Comparison of ENCODE assay signal across 14 cellular contexts in genomic region chr22:33654173-33654890, GRCh38.
"Had no signal": no experiment of that assay in that cellular context is flagged by ENCODE, and none has a peak within 500 bp of the region (broad histone marks: within the 10 kb centered on the region; RNA-seq: fewer than 3 reads in every experiment).

No MANE protein-coding gene starts in this region.

- H3K36me3 Mint-ChIP-seq: activated naive CD8-positive, alpha-beta T cell treated with anti-CD3 and anti-CD28 coated beads, Interleukin-2, amount 10 ng/mL, durations not matched to agents 7 days and 5 days had no signal

- H3K27me3 ChIP-seq: foreskin keratinocyte, left lung, ovary, stomach, thyroid gland, vagina had no signal

- H3K4me1 ChIP-seq: foreskin keratinocyte, left lung, thyroid gland had no signal

- H3K4me3 ChIP-seq: left lung, ovary, stomach, thyroid gland, vagina had no signal

- ATAC-seq: foreskin keratinocyte, left lung had no signal

- H3K36me3 ChIP-seq: ovary, thyroid gland had no signal

- H3K27me3 Mint-ChIP-seq: activated CD4-positive, alpha-beta memory T cell treated with anti-CD3 and anti-CD28 coated beads for 36 hours; activated naive CD8-positive, alpha-beta T cell treated with anti-CD3 and anti-CD28 coated beads, Interleukin-2, amount 10 ng/mL, durations not matched to agents 7 days and 5 days had no signal

- H3K4me3 Mint-ChIP-seq: activated CD4-positive, alpha-beta memory T cell treated with anti-CD3 and anti-CD28 coated beads for 36 hours; activated naive CD8-positive, alpha-beta T cell treated with anti-CD3 and anti-CD28 coated beads, Interleukin-2, amount 10 ng/mL, durations not matched to agents 7 days and 5 days; memory B cell; neural crest cell had no signal

- DNase-seq: activated CD4-positive, alpha-beta memory T cell treated with anti-CD3 and anti-CD28 coated beads for 36 hours; activated naive CD8-positive, alpha-beta T cell treated with anti-CD3 and anti-CD28 coated beads, Interleukin-2, amount 10 ng/mL, durations not matched to agents 7 days and 5 days; anterior cingulate cortex; cerebellar nuclear complex; foreskin keratinocyte; left lung; ovary; stimulated activated CD4-positive, alpha-beta T cell treated with anti-CD3 and anti-CD28 coated beads, Interleukin-4, amount 100 ng/mL, for 1 hour; stomach; T1000; thyroid gland had no signal

- H3K4me1 Mint-ChIP-seq: activated naive CD8-positive, alpha-beta T cell treated with anti-CD3 and anti-CD28 coated beads, Interleukin-2, amount 10 ng/mL, durations not matched to agents 7 days and 5 days; memory B cell had no signal

- H3K9me3 ChIP-seq: ovary, thyroid gland, vagina had no signal

- H3K27ac Mint-ChIP-seq: activated CD4-positive, alpha-beta memory T cell treated with anti-CD3 and anti-CD28 coated beads for 36 hours; activated naive CD8-positive, alpha-beta T cell treated with anti-CD3 and anti-CD28 coated beads, Interleukin-2, amount 10 ng/mL, durations not matched to agents 7 days and 5 days; memory B cell had no signal

- H3K27ac ChIP-seq: foreskin keratinocyte, left lung, ovary, stomach, thyroid gland, vagina had no signal
